In genomic region chr16:4616047-4616811, GRCh38 we compare ENCODE assay signal across 1 cellular context.
A peak's percentile ranks its signal among the peaks of the same experiment; 100 is the strongest.
TF ChIP-seq lines count a peak whose summit lies in the region.

No MANE protein-coding gene starts in this region.

TF ChIP-seq in HepG2, 621 proteins besides CTCF, POLR2A, EP300 and RAD21 (continued from another document and continues in another):
- TF ChIP-seq CREB3 (CRISPR knock-in tag; IDR thresholded peaks at IDR 0.05) (0 out of 2 replicates have a peak, but pooled peaks have one; percentile 34), ZNF709 (CRISPR knock-in tag; IDR thresholded peaks at IDR 0.05) (0 out of 2 replicates have a peak, but pooled peaks have one; percentile 23), FOSL2 (CRISPR knock-in tag; IDR thresholded peaks at IDR 0.05) (peak; percentile 78), XRCC5 (optimal IDR thresholded peaks at IDR 0.05; ENCODE audit: low read length) (peak; percentile 39), ZNF704 (CRISPR knock-in tag; IDR thresholded peaks at IDR 0.05; ENCODE audit: borderline replicate concordance) (no peak; the same call in 1 of the 2 replicates), KAT8 (CRISPR knock-in tag; IDR thresholded peaks at IDR 0.05) (peak; percentile 71), ZNF891 (CRISPR knock-in tag; IDR thresholded peaks at IDR 0.05) (0 out of 2 replicates have a peak, but pooled peaks have one; percentile 6), MYC (CRISPR knock-in tag; IDR thresholded peaks at IDR 0.05; ENCODE audit: borderline replicate concordance) (peak; percentile 88; the same call in 1 of the 2 replicates), PHF8 (CRISPR knock-in tag; IDR thresholded peaks at IDR 0.05) (peak; percentile 38; the same call in 1 of the 2 replicates), KDM2A (CRISPR knock-in tag; IDR thresholded peaks at IDR 0.05; ENCODE audit: borderline replicate concordance, low read depth) (peak; percentile 68; the same call in 1 of the 2 replicates), ZUFSP (CRISPR knock-in tag; IDR thresholded peaks at IDR 0.05; ENCODE audit: borderline replicate concordance) (no peak), U2AF1 (optimal IDR thresholded peaks at IDR 0.05; ENCODE audit: low read depth, low read length) (no peak), ZNF800 (CRISPR knock-in tag; IDR thresholded peaks at IDR 0.05) (peak; percentile 58; the same call in 1 of the 2 replicates), ZNF12 (CRISPR knock-in tag; IDR thresholded peaks at IDR 0.05) (0 out of 2 replicates have a peak, but pooled peaks have one; percentile 25), GMEB2 (CRISPR knock-in tag; IDR thresholded peaks at IDR 0.05; ENCODE audit: low read depth) (0 out of 2 replicates have a peak, but pooled peaks have one; percentile 48), BCL3 (CRISPR knock-in tag; IDR thresholded peaks at IDR 0.05) (peak; percentile 23; the same call in 1 of the 2 replicates), CREM (IDR thresholded peaks at IDR 0.05) (peak; percentile 95), CREM (CRISPR knock-in tag; IDR thresholded peaks at IDR 0.05) (peak; percentile 60; the same call in 1 of the 2 replicates), GATAD2A (CRISPR knock-in tag; IDR thresholded peaks at IDR 0.05) (peak; percentile 50), SAP130 (CRISPR knock-in tag; IDR thresholded peaks at IDR 0.05; ENCODE audit: low read depth) (peak; percentile 97), XBP1 (CRISPR knock-in tag; IDR thresholded peaks at IDR 0.05) (0 out of 2 replicates have a peak, but pooled peaks have one; percentile 33), JDP2 (CRISPR knock-in tag; IDR thresholded peaks at IDR 0.05; ENCODE audit: borderline replicate concordance) (no peak), CREB1 (IDR thresholded peaks at IDR 0.05) (peak; percentile 98), CREB1 (CRISPR knock-in tag; IDR thresholded peaks at IDR 0.05) (peak; percentile 97), SOX6 (IDR thresholded peaks at IDR 0.05) (no peak), SOX6 (CRISPR knock-in tag; IDR thresholded peaks at IDR 0.05) (peak; percentile 65), POGK (CRISPR knock-in tag; conservative IDR thresholded peaks at IDR 0.05) (peak; percentile 26; the same call in 1 of the 2 replicates), ERF (CRISPR knock-in tag; IDR thresholded peaks at IDR 0.05) (0 out of 2 replicates have a peak, but pooled peaks have one; percentile 43), FLYWCH1 (CRISPR knock-in tag; IDR thresholded peaks at IDR 0.05) (no peak), SP5 (CRISPR knock-in tag; IDR thresholded peaks at IDR 0.05; ENCODE audit: borderline replicate concordance, low read depth) (0 out of 2 replicates have a peak, but pooled peaks have one; percentile 14), CEBPG (CRISPR knock-in tag; IDR thresholded peaks at IDR 0.05) (peak; percentile 8; the same call in 1 of the 2 replicates), ZNF703 (CRISPR knock-in tag; IDR thresholded peaks at IDR 0.05; ENCODE audit: borderline replicate concordance) (peak; percentile 38; the same call in 1 of the 2 replicates)
- TF ChIP-seq, protein P1, sequence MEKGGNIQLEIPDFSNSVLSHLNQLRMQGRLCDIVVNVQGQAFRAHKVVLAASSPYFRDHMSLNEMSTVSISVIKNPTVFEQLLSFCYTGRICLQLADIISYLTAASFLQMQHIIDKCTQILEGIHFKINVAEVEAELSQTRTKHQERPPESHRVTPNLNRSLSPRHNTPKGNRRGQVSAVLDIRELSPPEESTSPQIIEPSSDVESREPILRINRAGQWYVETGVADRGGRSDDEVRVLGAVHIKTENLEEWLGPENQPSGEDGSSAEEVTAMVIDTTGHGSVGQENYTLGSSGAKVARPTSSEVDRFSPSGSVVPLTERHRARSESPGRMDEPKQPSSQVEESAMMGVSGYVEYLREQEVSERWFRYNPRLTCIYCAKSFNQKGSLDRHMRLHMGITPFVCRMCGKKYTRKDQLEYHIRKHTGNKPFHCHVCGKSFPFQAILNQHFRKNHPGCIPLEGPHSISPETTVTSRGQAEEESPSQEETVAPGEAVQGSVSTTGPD (CRISPR knock-in tag; IDR thresholded peaks at IDR 0.05) = no peak
- TF ChIP-seq, protein P2, sequence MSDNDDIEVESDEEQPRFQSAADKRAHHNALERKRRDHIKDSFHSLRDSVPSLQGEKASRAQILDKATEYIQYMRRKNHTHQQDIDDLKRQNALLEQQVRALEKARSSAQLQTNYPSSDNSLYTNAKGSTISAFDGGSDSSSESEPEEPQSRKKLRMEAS (IDR thresholded peaks at IDR 0.05) = peak; percentile 90
- TF ChIP-seq, protein P3, sequence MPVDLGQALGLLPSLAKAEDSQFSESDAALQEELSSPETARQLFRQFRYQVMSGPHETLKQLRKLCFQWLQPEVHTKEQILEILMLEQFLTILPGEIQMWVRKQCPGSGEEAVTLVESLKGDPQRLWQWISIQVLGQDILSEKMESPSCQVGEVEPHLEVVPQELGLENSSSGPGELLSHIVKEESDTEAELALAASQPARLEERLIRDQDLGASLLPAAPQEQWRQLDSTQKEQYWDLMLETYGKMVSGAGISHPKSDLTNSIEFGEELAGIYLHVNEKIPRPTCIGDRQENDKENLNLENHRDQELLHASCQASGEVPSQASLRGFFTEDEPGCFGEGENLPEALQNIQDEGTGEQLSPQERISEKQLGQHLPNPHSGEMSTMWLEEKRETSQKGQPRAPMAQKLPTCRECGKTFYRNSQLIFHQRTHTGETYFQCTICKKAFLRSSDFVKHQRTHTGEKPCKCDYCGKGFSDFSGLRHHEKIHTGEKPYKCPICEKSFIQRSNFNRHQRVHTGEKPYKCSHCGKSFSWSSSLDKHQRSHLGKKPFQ (CRISPR knock-in tag; IDR thresholded peaks at IDR 0.05; ENCODE audit: insufficient replicate concordance) = peak; percentile 57
- TF ChIP-seq, protein P4, sequence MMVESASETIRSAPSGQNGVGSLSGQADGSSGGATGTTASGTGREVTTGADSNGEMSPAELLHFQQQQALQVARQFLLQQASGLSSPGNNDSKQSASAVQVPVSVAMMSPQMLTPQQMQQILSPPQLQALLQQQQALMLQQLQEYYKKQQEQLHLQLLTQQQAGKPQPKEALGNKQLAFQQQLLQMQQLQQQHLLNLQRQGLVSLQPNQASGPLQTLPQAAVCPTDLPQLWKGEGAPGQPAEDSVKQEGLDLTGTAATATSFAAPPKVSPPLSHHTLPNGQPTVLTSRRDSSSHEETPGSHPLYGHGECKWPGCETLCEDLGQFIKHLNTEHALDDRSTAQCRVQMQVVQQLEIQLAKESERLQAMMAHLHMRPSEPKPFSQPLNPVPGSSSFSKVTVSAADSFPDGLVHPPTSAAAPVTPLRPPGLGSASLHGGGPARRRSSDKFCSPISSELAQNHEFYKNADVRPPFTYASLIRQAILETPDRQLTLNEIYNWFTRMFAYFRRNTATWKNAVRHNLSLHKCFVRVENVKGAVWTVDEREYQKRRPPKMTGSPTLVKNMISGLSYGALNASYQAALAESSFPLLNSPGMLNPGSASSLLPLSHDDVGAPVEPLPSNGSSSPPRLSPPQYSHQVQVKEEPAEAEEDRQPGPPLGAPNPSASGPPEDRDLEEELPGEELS (CRISPR knock-in tag; IDR thresholded peaks at IDR 0.05) = peak; percentile 57
- TF ChIP-seq, protein P5, sequence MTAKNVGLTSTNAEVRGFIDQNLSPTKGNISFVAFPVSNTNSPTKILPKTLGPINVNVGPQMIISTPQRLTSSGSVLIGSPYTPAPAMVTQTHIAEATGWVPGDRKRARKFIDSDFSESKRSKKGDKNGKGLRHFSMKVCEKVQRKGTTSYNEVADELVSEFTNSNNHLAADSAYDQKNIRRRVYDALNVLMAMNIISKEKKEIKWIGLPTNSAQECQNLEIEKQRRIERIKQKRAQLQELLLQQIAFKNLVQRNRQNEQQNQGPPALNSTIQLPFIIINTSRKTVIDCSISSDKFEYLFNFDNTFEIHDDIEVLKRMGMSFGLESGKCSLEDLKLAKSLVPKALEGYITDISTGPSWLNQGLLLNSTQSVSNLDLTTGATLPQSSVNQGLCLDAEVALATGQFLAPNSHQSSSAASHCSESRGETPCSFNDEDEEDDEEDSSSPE (CRISPR knock-in tag; IDR thresholded peaks at IDR 0.05) = peak; percentile 85
- TF ChIP-seq, protein P6, sequence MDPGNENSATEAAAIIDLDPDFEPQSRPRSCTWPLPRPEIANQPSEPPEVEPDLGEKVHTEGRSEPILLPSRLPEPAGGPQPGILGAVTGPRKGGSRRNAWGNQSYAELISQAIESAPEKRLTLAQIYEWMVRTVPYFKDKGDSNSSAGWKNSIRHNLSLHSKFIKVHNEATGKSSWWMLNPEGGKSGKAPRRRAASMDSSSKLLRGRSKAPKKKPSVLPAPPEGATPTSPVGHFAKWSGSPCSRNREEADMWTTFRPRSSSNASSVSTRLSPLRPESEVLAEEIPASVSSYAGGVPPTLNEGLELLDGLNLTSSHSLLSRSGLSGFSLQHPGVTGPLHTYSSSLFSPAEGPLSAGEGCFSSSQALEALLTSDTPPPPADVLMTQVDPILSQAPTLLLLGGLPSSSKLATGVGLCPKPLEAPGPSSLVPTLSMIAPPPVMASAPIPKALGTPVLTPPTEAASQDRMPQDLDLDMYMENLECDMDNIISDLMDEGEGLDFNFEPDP (CRISPR knock-in tag; conservative IDR thresholded peaks at IDR 0.05) = no peak
